In genomic region chr16:67477960-67478554, GRCh38 we compare ENCODE assay signal across 1 cellular context.
TF ChIP-seq lines count a peak whose summit lies in the region.

No MANE protein-coding gene starts in this region.

TF ChIP-seq in GM23338, 12 proteins besides CTCF, POLR2A, EP300 and RAD21 (continued from another document):
- no peak for TF ChIP-seq REST (IDR thresholded peaks at IDR 0.05; ENCODE audit: unreplicated experiment)
